ENCODE assay signal across 20 cellular contexts in the genomic region with DNA sequence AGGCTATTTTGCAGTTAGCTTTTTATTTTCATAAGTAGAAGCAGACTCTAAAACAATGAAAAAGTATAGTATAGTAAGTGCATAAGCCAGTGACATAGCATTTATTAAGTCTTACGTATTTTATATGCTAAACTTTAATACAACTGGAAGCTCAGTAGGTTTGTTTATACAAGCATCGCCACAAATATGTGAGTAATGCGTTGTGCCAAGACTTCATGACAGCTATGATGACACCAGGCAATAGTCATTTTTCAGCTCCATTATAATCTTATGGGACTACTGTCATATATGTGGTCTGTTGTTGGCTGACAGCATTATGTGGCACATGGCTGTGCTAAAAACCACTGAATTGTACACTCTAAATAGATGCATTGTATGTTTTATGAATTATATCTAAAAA. TPM values are rescaled to one million over a fixed set of nuclear protein-coding genes. Genes with fewer than 3 reads are reported as not detected.
A peak's percentile ranks its signal among the peaks of the same experiment; 100 is the strongest.
DNase-seq lines count a peak whose midpoint lies in the region; ATAC-seq and TF ChIP-seq lines count a peak whose summit lies in the region.
"Had no signal": no experiment of that assay in that cellular context is flagged by ENCODE, and none has a peak within 500 bp of the region (broad histone marks: within the 10 kb centered on the region; RNA-seq: fewer than 3 reads in every experiment).

No MANE protein-coding gene starts in this region.

- CTCF ChIA-PET in AG04449 (lab: Yijun Ruan, JAX) (interaction anchor here (0.9 to 1.6 kb wide), 3 partner anchors 10 to 69 kb away, joined by 3 to 7 read pairs (median 4); no protein-coding TSS in a partner anchor), Caco-2 (lab: Charles Lee) (no interaction called here)

- POLR2A ChIA-PET in AG04449 (lab: Yijun Ruan, JAX): no interaction called here
- POLR2A ChIA-PET in Caco-2 (lab: Charles Lee): no interaction called here

- peaks cover 11 to 12% of the 10 kb centered on the region in 2 donors for H3K9me3 Mint-ChIP-seq in activated T-cell treated with anti-CD3 and anti-CD28 coated beads, Interleukin-2, amount 50 U/mL, for 72 hours
- H3K9me3 Mint-ChIP-seq in Caco-2 (ENCODE audit: unreplicated experiment): peaks cover 34% of the 10 kb centered on the region

- no peak overlapping the region for H3K27ac Mint-ChIP-seq in activated T-cell treated with anti-CD3 and anti-CD28 coated beads, Interleukin-2, amount 50 U/mL, for 72 hours
- H3K27ac Mint-ChIP-seq in Caco-2 (ENCODE audit: unreplicated experiment): no peak overlapping the region
- H3K27ac Mint-ChIP-seq: activated CD8-positive, alpha-beta T cell treated with anti-CD3 and anti-CD28 coated beads for 36 hours; activated naive CD8-positive, alpha-beta T cell treated with anti-CD3 and anti-CD28 coated beads, Interleukin-2, amount 50 U/mL, for 24 hours; CD8-positive, alpha-beta T cell; stimulated activated naive CD8-positive, alpha-beta T cell treated with anti-CD3 and anti-CD28 coated beads, Interleukin-15, Interleukin-2, amounts not matched to agents 100 ng/mL and 50 ng/mL, for 24 hours had no signal

- TF ChIP-seq CTCF in AG04449 (IDR thresholded peaks at IDR 0.05; ENCODE audit: insufficient read depth, low read length, missing control alignments): no peak
- no peak for TF ChIP-seq CTCF in Caco-2 (IDR thresholded peaks at IDR 0.05; ENCODE audit: insufficient read depth in 1 of 2, low read depth in 1 of 2, low read length in 1 of 2, severe bottlenecking in 1 of 2, unreplicated experiment in 1 of 2)

- H3K4me1 Mint-ChIP-seq in activated T-cell treated with anti-CD3 and anti-CD28 coated beads, Interleukin-2, amount 50 U/mL, for 72 hours (ENCODE audit: low read depth): no peaks in the 10 kb centered on the region
- H3K4me1 Mint-ChIP-seq in Caco-2 (ENCODE audit: low read depth, unreplicated experiment): no peaks in the 10 kb centered on the region
- H3K4me1 Mint-ChIP-seq: activated naive CD8-positive, alpha-beta T cell treated with anti-CD3 and anti-CD28 coated beads, Interleukin-2, amount 50 U/mL, for 24 hours had no signal

- DNase-seq in AG04449 (ENCODE audit: low read depth, low spot score) (peak; percentile 23), HS-27A (ENCODE audit: low read depth) (peak; percentile 52), adipocyte (ENCODE audit: low read depth) (peak; percentile 36), fibroblast of peridontal ligament (ENCODE audit: extremely low read depth) (peak; percentile 50), NCI-H2196 treated with DMSO at 0.1 percent for 48 hours (lab: John Stamatoyannopoulos, UW; ENCODE audit: unreplicated experiment) (no peak), Caco-2 (no peak)
- DNase-seq in activated T-cell treated with anti-CD3 and anti-CD28 coated beads, Interleukin-2, amount 50 U/mL, for 72 hours: no peak
- DNase-seq: activated CD8-positive, alpha-beta T cell treated with anti-CD3 and anti-CD28 coated beads for 36 hours; activated naive CD8-positive, alpha-beta T cell treated with anti-CD3 and anti-CD28 coated beads, Interleukin-2, amount 50 U/mL, for 24 hours; CD8-positive, alpha-beta T cell; GF-D8; kidney glomerular epithelial cell; mucosa of descending colon; NCI-H1694; NCI-H524 treated with DMSO at 0.1 percent for 48 hours; ovary; small intestine; upper lobe of left lung had no signal

- H3K36me3 ChIP-seq in adipocyte (ENCODE audit: control insufficient read depth, insufficient read depth, low read length, severe bottlenecking): no peaks in the 10 kb centered on the region
- no peaks in the 10 kb centered on the region for H3K36me3 ChIP-seq in Caco-2 (ENCODE audit: control insufficient read depth, insufficient read depth, low read length)
- H3K36me3 ChIP-seq: ovary, upper lobe of left lung had no signal

- H3K36me3 Mint-ChIP-seq in activated T-cell treated with anti-CD3 and anti-CD28 coated beads, Interleukin-2, amount 50 U/mL, for 72 hours (ENCODE audit: insufficient read depth in 2 of 2): peaks cover 14 to 16% of the 10 kb centered on the region in 2 donors
- no peaks in the 10 kb centered on the region for H3K36me3 Mint-ChIP-seq in Caco-2 (ENCODE audit: insufficient read depth, unreplicated experiment)
- H3K36me3 Mint-ChIP-seq: CD8-positive, alpha-beta T cell had no signal

- H3K27me3 ChIP-seq in adipocyte (replicated peaks; ENCODE audit: control insufficient read depth, insufficient read depth, low read length) (peaks cover 9% of the 10 kb centered on the region), Caco-2 (replicated peaks; ENCODE audit: control insufficient read depth, insufficient read depth, low read length) (no peaks in the 10 kb centered on the region)
- H3K27me3 ChIP-seq: ovary, upper lobe of left lung had no signal

- no TSS peak for BruUV-seq in Caco-2 (replicated peaks; lab: Mats Ljungman, UMichigan)

- H3K27me3 Mint-ChIP-seq in activated T-cell treated with anti-CD3 and anti-CD28 coated beads, Interleukin-2, amount 50 U/mL, for 72 hours (ENCODE audit: low read depth): no peaks in the 10 kb centered on the region
- H3K27me3 Mint-ChIP-seq in Caco-2 (ENCODE audit: insufficient read depth, unreplicated experiment): peaks cover 7% of the 10 kb centered on the region
- H3K27me3 Mint-ChIP-seq: activated CD8-positive, alpha-beta T cell treated with anti-CD3 and anti-CD28 coated beads for 36 hours; activated naive CD8-positive, alpha-beta T cell treated with anti-CD3 and anti-CD28 coated beads, Interleukin-2, amount 50 U/mL, for 24 hours; stimulated activated naive CD8-positive, alpha-beta T cell treated with anti-CD3 and anti-CD28 coated beads, Interleukin-15, Interleukin-2, amounts not matched to agents 100 ng/mL and 50 ng/mL, for 24 hours had no signal

- H3K9ac ChIP-seq in adipocyte (ENCODE audit: low read length): no peak overlapping the region

- intact Hi-C loops in Caco-2 (cut with micrococcal nuclease; ENCODE audit: unreplicated experiment): no loop called here

- H3K4me3 ChIP-seq in AG04449 (ENCODE audit: low read depth, low read length) (no peak overlapping the region), adipocyte (ENCODE audit: low read length) (no peak overlapping the region), Caco-2 (ENCODE audit: low read depth, low read length) (no peak overlapping the region)
- H3K4me3 ChIP-seq: mucosa of descending colon, ovary, upper lobe of left lung had no signal

- no peak for ATAC-seq in HG03196 (IDR thresholded peaks at IDR 0.05; ENCODE audit: unreplicated experiment)
- no peak for ATAC-seq in activated T-cell treated with anti-CD3 and anti-CD28 coated beads, Interleukin-2, amount 50 U/mL, for 72 hours (replicated peaks in 1 of 2)
- ATAC-seq: activated CD8-positive, alpha-beta T cell treated with anti-CD3 and anti-CD28 coated beads for 36 hours; activated naive CD8-positive, alpha-beta T cell treated with anti-CD3 and anti-CD28 coated beads, Interleukin-2, amount 50 U/mL, for 24 hours; CD8-positive, alpha-beta T cell; mucosa of descending colon had no signal

- H3K4me3 Mint-ChIP-seq in activated T-cell treated with anti-CD3 and anti-CD28 coated beads, Interleukin-2, amount 50 U/mL, for 72 hours: no peak overlapping the region
- no peak overlapping the region for H3K4me3 Mint-ChIP-seq in Caco-2 (ENCODE audit: unreplicated experiment)
- H3K4me3 Mint-ChIP-seq: activated CD8-positive, alpha-beta T cell treated with anti-CD3 and anti-CD28 coated beads for 36 hours; activated naive CD8-positive, alpha-beta T cell treated with anti-CD3 and anti-CD28 coated beads, Interleukin-2, amount 50 U/mL, for 24 hours; CD8-positive, alpha-beta T cell; stimulated activated naive CD8-positive, alpha-beta T cell treated with anti-CD3 and anti-CD28 coated beads, Interleukin-15, Interleukin-2, amounts not matched to agents 100 ng/mL and 50 ng/mL, for 24 hours had no signal

- H3K9me3 ChIP-seq in adipocyte (ENCODE audit: control insufficient read depth, low read length) (peaks cover 18% of the 10 kb centered on the region), Caco-2 (peaks cover 26% of the 10 kb centered on the region)

- H3K4me1 ChIP-seq in adipocyte (ENCODE audit: control insufficient read depth, insufficient read depth, low read length): no peaks in the 10 kb centered on the region
- no peaks in the 10 kb centered on the region for H3K4me1 ChIP-seq in Caco-2
- H3K4me1 ChIP-seq: upper lobe of left lung had no signal

RNA-seq across cellular contexts. Expression of gene SLC38A2, which starts 40.3 kb away (rescaled TPM):
- 100 to 1,000 TPM; 481 to 496 TPM for total RNA-seq in activated T-cell treated with anti-CD3 and anti-CD28 coated beads, Interleukin-2, amount 50 U/mL, for 72 hours
- 317 and 331 TPM in 2 replicates for total RNA-seq in Caco-2 (2022)

Comparison
In these comparisons a context has a peak if more than half of its experiments do, and no peak if none do; other contexts are left out.
1. DNase-seq: peak in AG04449 (single experiment), HS-27A (single experiment), adipocyte (single experiment) and fibroblast of peridontal ligament (single experiment); none in NCI-H2196 treated with DMSO at 0.1 percent for 48 hours (single experiment), activated T-cell treated with anti-CD3 and anti-CD28 coated beads, Interleukin-2, amount 50 U/mL, for 72 hours (0 of 2) and Caco-2 (0 of 2).